In the genomic region with DNA sequence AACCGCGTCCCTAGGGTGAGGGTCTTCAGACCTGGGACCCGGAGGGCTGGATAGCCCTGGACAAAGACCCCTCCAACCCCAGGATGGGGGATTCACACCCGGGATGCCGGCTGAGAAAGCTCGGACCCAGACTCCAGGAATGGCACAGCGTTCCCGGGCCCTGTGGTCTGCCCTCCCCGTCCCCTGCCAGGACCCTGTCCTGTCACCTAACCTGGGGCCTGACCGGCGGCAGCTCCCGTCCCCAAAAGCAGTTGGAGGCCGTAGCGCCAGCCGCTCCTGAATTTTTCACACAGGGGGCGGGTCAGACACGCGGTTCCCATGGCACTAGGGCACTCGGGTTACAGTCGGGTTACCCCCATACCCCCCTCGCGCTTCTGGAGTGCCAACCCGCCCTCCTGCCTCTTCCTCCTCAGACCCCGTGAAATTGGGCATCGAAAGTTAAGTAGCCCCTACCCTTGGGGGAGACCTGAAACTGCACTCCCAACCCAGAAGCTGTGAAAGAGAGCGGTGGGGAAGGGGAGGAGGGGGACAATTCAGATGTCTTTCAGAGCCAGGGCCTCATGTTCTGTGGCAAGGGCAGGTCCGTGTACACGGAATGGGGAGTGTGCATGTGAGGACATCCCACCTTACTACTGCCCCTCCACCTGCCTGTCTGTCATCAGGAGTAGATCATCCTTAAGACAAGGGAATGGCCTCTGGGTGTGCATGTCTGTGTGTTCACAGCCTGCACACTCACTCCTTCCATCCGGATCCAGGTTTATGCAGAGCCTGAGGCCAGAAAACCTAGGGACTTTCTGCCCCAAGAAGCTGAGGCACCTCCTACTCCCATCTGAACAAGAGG, we compare ENCODE assay signal across 2 cellular contexts.
TF ChIP-seq lines count a peak whose summit lies in the region.

No MANE protein-coding gene starts in this region.

TF ChIP-seq in A549, 52 proteins besides CTCF, POLR2A, EP300 and RAD21:
- TF ChIP-seq FOSB (CRISPR knock-in tag; IDR thresholded peaks at IDR 0.05) (no peak), FOXS1 (CRISPR knock-in tag; IDR thresholded peaks at IDR 0.05) (no peak), BCL3 (IDR thresholded peaks at IDR 0.05) (no peak), GATA3 (IDR thresholded peaks at IDR 0.05; ENCODE audit: borderline replicate concordance) (no peak)

TF ChIP-seq in SK-N-SH, 30 proteins besides CTCF, POLR2A, EP300 and RAD21:
- TF ChIP-seq GATA2 (CRISPR knock-in tag; IDR thresholded peaks at IDR 0.05) (no peak), SIN3A (IDR thresholded peaks at IDR 0.05; ENCODE audit: borderline replicate concordance, low read depth, low read length) (no peak), GABPA (IDR thresholded peaks at IDR 0.05; ENCODE audit: low read depth) (no peak), TAF1 (IDR thresholded peaks at IDR 0.05; ENCODE audit: borderline replicate concordance, low read depth, low read length) (no peak), POLR2AphosphoS5 (IDR thresholded peaks at IDR 0.05; ENCODE audit: low read depth, low read length) (no peak), NRF1 (IDR thresholded peaks at IDR 0.05; ENCODE audit: low read depth, low read length) (no peak), PBX3 (IDR thresholded peaks at IDR 0.05) (no peak), FOXM1 (IDR thresholded peaks at IDR 0.05; ENCODE audit: low read depth) (no peak)
- TF ChIP-seq, protein P1, sequence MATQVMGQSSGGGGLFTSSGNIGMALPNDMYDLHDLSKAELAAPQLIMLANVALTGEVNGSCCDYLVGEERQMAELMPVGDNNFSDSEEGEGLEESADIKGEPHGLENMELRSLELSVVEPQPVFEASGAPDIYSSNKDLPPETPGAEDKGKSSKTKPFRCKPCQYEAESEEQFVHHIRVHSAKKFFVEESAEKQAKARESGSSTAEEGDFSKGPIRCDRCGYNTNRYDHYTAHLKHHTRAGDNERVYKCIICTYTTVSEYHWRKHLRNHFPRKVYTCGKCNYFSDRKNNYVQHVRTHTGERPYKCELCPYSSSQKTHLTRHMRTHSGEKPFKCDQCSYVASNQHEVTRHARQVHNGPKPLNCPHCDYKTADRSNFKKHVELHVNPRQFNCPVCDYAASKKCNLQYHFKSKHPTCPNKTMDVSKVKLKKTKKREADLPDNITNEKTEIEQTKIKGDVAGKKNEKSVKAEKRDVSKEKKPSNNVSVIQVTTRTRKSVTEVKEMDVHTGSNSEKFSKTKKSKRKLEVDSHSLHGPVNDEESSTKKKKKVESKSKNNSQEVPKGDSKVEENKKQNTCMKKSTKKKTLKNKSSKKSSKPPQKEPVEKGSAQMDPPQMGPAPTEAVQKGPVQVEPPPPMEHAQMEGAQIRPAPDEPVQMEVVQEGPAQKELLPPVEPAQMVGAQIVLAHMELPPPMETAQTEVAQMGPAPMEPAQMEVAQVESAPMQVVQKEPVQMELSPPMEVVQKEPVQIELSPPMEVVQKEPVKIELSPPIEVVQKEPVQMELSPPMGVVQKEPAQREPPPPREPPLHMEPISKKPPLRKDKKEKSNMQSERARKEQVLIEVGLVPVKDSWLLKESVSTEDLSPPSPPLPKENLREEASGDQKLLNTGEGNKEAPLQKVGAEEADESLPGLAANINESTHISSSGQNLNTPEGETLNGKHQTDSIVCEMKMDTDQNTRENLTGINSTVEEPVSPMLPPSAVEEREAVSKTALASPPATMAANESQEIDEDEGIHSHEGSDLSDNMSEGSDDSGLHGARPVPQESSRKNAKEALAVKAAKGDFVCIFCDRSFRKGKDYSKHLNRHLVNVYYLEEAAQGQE (IDR thresholded peaks at IDR 0.05; ENCODE audit: low read depth, low read length) = no peak
- TF ChIP-seq, protein P2, sequence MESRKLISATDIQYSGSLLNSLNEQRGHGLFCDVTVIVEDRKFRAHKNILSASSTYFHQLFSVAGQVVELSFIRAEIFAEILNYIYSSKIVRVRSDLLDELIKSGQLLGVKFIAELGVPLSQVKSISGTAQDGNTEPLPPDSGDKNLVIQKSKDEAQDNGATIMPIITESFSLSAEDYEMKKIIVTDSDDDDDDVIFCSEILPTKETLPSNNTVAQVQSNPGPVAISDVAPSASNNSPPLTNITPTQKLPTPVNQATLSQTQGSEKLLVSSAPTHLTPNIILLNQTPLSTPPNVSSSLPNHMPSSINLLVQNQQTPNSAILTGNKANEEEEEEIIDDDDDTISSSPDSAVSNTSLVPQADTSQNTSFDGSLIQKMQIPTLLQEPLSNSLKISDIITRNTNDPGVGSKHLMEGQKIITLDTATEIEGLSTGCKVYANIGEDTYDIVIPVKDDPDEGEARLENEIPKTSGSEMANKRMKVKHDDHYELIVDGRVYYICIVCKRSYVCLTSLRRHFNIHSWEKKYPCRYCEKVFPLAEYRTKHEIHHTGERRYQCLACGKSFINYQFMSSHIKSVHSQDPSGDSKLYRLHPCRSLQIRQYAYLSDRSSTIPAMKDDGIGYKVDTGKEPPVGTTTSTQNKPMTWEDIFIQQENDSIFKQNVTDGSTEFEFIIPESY (IDR thresholded peaks at IDR 0.05; ENCODE audit: borderline replicate concordance, low read depth) = no peak
